ENCODE assay signal across 8 cellular contexts in genomic region chr22:35921777-35922176, GRCh38.
DNase-seq lines count a peak whose midpoint lies in the region; ATAC-seq, FAIRE-seq and TF ChIP-seq lines count a peak whose summit lies in the region.

No MANE protein-coding gene starts in this region.

- TF ChIP-seq EP300 in ovary (IDR thresholded peaks at IDR 0.05), result no peak

- no peak overlapping the region for H3K4me3 ChIP-seq in ovary

- peak overlapping the region in 1 of 2 donors; percentile 32 for H3K27ac ChIP-seq in ovary

- peak; percentile 78 for DNase-seq in Ammon's horn (ENCODE audit: low spot score)
- no peak for DNase-seq in GM18507 (ENCODE audit: extremely low spot score, insufficient read length, low read depth)
- peak; percentile 56 for DNase-seq in NCI-H446 treated with DMSO at 0.1 percent for 48 hours (lab: John Stamatoyannopoulos, UW)
- DNase-seq in activated T-cell treated with anti-CD3 and anti-CD28 coated beads for 4 hours, result peak; percentile 18
- peak; percentile 84 for DNase-seq in foreskin melanocyte
- DNase-seq in ovary, result peak in 3 of 5 donors; percentile 51 to 81 (median 51)

- intact Hi-C loops in ovary (cut with DNase I), result loop anchor here in 2 of 4 donors (2.0 to 10.0 kb wide), 3 partner anchors 203 to 295 kb away; no protein-coding TSS in a partner anchor

- peaks cover 27% of the 10 kb centered on the region for H3K4me1 ChIP-seq in ovary (ENCODE audit: insufficient read depth)

- ATAC-seq in GM18502 (IDR thresholded peaks at IDR 0.05; ENCODE audit: poor library complexity, unreplicated experiment), result no peak
- ATAC-seq in HG03520 (IDR thresholded peaks at IDR 0.05; ENCODE audit: unreplicated experiment), result no peak

- no peaks in the 10 kb centered on the region for H3K27me3 ChIP-seq in ovary

- TF ChIP-seq CTCF in ovary (IDR thresholded peaks at IDR 0.05), result peak in 2 of 3 donors; percentile 45 to 50

- FAIRE-seq in GM18507 (lab: Jason Lieb, UNC), result peak; percentile 62

- no peaks in the 10 kb centered on the region for H3K36me3 ChIP-seq in ovary

- no peaks in the 10 kb centered on the region for H3K9me3 ChIP-seq in ovary

- no peak for TF ChIP-seq POLR2A in ovary (IDR thresholded peaks at IDR 0.05)
